9 cellular contexts compared by ENCODE assay signal in genomic region chr7:111091623-111092370, GRCh38. TPM values are rescaled to one million over a fixed set of nuclear protein-coding genes. Genes with fewer than 3 reads are reported as not detected.
DNase-seq lines count a peak whose midpoint lies in the region; ATAC-seq, FAIRE-seq and TF ChIP-seq lines count a peak whose summit lies in the region.
"Had no signal": no experiment of that assay in that cellular context is flagged by ENCODE, and none has a peak within 500 bp of the region (broad histone marks: within the 10 kb centered on the region; RNA-seq: fewer than 3 reads in every experiment).

No MANE protein-coding gene starts in this region.

- TF ChIP-seq POLR2A in sigmoid colon (IDR thresholded peaks at IDR 0.05) = no peak

- H3K36me3 Mint-ChIP-seq in effector memory CD8-positive, alpha-beta T cell (ENCODE audit: insufficient read depth) = no peaks in the 10 kb centered on the region

- FAIRE-seq in frontal cortex (lab: Jason Lieb, UNC) = no peak

- WGBS in sigmoid colon, 2 donors = 43 to 66% methylated on average over 3 of the region's 3 CpGs

- no peaks in the 10 kb centered on the region for H3K9me3 Mint-ChIP-seq in effector memory CD8-positive, alpha-beta T cell

- no peaks in the 10 kb centered on the region for H3K27me3 Mint-ChIP-seq in effector memory CD8-positive, alpha-beta T cell

- TF ChIP-seq CTCF in sigmoid colon (IDR thresholded peaks at IDR 0.05) = no peak

- ATAC-seq in GM21529 (IDR thresholded peaks at IDR 0.05; ENCODE audit: unreplicated experiment) = peak; percentile 28
- ATAC-seq in effector memory CD8-positive, alpha-beta T cell (replicated peaks) = no peak

- DNase-seq in NCI-H2227 treated with DMSO at 0.1 percent for 48 hours (lab: John Stamatoyannopoulos, UW) = peak; percentile 55
- no peak for DNase-seq in effector memory CD8-positive, alpha-beta T cell
- no peak for DNase-seq in sigmoid colon
- no peak for DNase-seq in NCI-H1436 treated with DMSO at 0.1 percent for 48 hours (lab: John Stamatoyannopoulos, UW)
- DNase-seq in RKO (ENCODE audit: low spot score) = no peak
- no peak for DNase-seq in frontal cortex (ENCODE audit: low spot score in 2 of 2)
- no peak for DNase-seq in GM19238 (ENCODE audit: insufficient read length, low spot score)

- H3K36me3 ChIP-seq in sigmoid colon = no peaks in the 10 kb centered on the region

- no peak for TF ChIP-seq EP300 in sigmoid colon (IDR thresholded peaks at IDR 0.05)

- H3K27ac ChIP-seq in sigmoid colon = no peak overlapping the region

- peaks cover 0 to 26% (median 23%) of the 10 kb centered on the region in 4 donors for H3K4me1 ChIP-seq in sigmoid colon

- intact Hi-C loops in sigmoid colon (cut with DNase I) = loop anchor here (5.0 to 10.0 kb wide), 2 partner anchors 396 to 643 kb away; no protein-coding TSS in a partner anchor

- H3K4me1 Mint-ChIP-seq in effector memory CD8-positive, alpha-beta T cell (ENCODE audit: low read depth in 2 of 2) = peaks cover 0 to 2% of the 10 kb centered on the region in 2 donors

- no peaks in the 10 kb centered on the region for H3K27me3 ChIP-seq in sigmoid colon

- H3K9me3 ChIP-seq in sigmoid colon = no peaks in the 10 kb centered on the region

- peak overlapping the region; percentile 1 to 82 for H3K4me3 Mint-ChIP-seq in effector memory CD8-positive, alpha-beta T cell

- peak overlapping the region in 1 of 2 donors; percentile 24 for H3K27ac Mint-ChIP-seq in effector memory CD8-positive, alpha-beta T cell

- H3K4me3 ChIP-seq in sigmoid colon = peak overlapping the region in 3 of 4 donors; percentile 30 to 46 (median 40)

RNA-seq across cellular contexts. Expression of gene LRRN3, which starts 0.9 kb away (rescaled TPM):
- total RNA-seq in sigmoid colon = 1 to 10 TPM in 2 of 4 donors, under 1 TPM in 2; 0.41 to 3.3 (median 0.78) TPM
- under 1 TPM in 1 of 3 donors, not detected in 2; 0.76 TPM for polyA plus RNA-seq in sigmoid colon
- total RNA-seq in frontal cortex = 153 TPM
- total RNA-seq: HT1080 had no signal

Comparison
In these comparisons a context has a peak if more than half of its experiments do, and no peak if none do; other contexts are left out.
1. RNA of gene LRRN3, which starts 0.9 kb away (total RNA-seq): 153 TPM in frontal cortex (single experiment); 0.41 to 3.3 TPM in sigmoid colon; every median in the first group is over 10 times any median in the second.